Comparison of ENCODE assay signal across 30 cellular contexts in the genomic region with DNA sequence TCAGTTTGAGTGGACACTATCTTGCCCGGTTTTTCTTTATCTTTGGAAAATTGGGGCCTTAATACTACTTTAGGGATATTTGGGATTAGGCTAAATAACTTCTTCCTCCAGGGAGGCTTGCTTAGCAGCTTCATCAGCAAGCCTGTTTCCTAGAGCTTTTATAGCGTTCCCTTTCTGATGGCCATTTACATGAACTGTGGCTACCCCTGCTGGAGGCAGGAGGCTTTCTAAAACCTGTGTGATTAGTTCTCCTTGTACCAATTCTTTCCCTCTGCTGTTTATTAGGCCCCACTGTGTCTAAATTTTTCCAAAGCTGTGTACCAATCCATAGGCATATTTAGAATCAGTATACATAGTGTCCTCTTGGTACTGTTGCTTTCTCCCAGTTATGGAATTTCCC.
DNase-seq lines count a peak whose midpoint lies in the region; ATAC-seq, FAIRE-seq and TF ChIP-seq lines count a peak whose summit lies in the region.
"Had no signal": no experiment of that assay in that cellular context is flagged by ENCODE, and none has a peak within 500 bp of the region (broad histone marks: within the 10 kb centered on the region; RNA-seq: fewer than 3 reads in every experiment).

No MANE protein-coding gene starts in this region.

- H3K14ac ChIP-seq in H1 (ENCODE audit: insufficient read length), result no peak overlapping the region

- ATAC-seq in HG03460 (IDR thresholded peaks at IDR 0.05; ENCODE audit: unreplicated experiment), result no peak
- ATAC-seq in GM18511 (IDR thresholded peaks at IDR 0.05; ENCODE audit: unreplicated experiment), result no peak
- ATAC-seq in HG03025 (IDR thresholded peaks at IDR 0.05; ENCODE audit: low FRiP score, unreplicated experiment), result no peak
- ATAC-seq: CD8-positive, alpha-beta T cell; HCT116; SK-N-SH treated with all-trans-retinoic acid at 6 μM for 48 hours had no signal

- H4K5ac ChIP-seq in H1 (ENCODE audit: insufficient read length, low read depth, low read length), result no peak overlapping the region

- no peak for FAIRE-seq in H1 (lab: Jason Lieb, UNC)
- FAIRE-seq: GM12891 had no signal

- H2AFZ ChIP-seq in MM.1S (ENCODE audit: low read length) (no peak overlapping the region), OCI-LY1 (ENCODE audit: low read length) (no peak overlapping the region), H1 (ENCODE audit: low read length) (no peak overlapping the region)

- no peak overlapping the region for H2BK120ac ChIP-seq in H1 (replicated peaks; ENCODE audit: low read depth, low read length)

- no peaks in the 10 kb centered on the region for H3K23me2 ChIP-seq in H1 (ENCODE audit: low read depth, low read length)

- H2BK12ac ChIP-seq in H1 (ENCODE audit: low read depth, low read length), result no peak overlapping the region

- no peak overlapping the region for H2BK20ac ChIP-seq in H1 (ENCODE audit: low read length)

- H3K9ac ChIP-seq in MM.1S (ENCODE audit: low read length) (no peak overlapping the region), OCI-LY1 (ENCODE audit: low read length) (no peak overlapping the region), H1 (replicated peaks in 1 of 4; ENCODE audit: extremely low read depth in 1 of 4, low read depth in 3 of 4, low read length in 3 of 4) (no peak overlapping the region)
- H3K9ac ChIP-seq: KMS-11 had no signal

- CTCF ChIA-PET in H1 (lab: Charles Lee; ENCODE audit: partially characterized antibody), result no interaction called here

- H3K9me2 ChIP-seq in MM.1S (replicated peaks; ENCODE audit: insufficient read depth, low read length) (no peaks in the 10 kb centered on the region), OCI-LY1 (ENCODE audit: low read depth, low read length) (no peaks in the 10 kb centered on the region)

- H3K23ac ChIP-seq in H1 (ENCODE audit: insufficient read length), result no peak overlapping the region

- TF ChIP-seq CTCF in MM.1S (IDR thresholded peaks at IDR 0.05; ENCODE audit: low read length) (peak; percentile 13; the same call in 1 of the 2 replicates), OCI-LY1 (IDR thresholded peaks at IDR 0.05; ENCODE audit: low read length) (peak; percentile 53; the same call in 1 of the 2 replicates), H1 (IDR thresholded peaks at IDR 0.05; ENCODE audit: control extremely low read depth in 1 of 3, insufficient read depth in 1 of 3, low read depth in 1 of 3, low read length in 3 of 3) (peak in 2 of 3 experiments; percentile 34 to 46; a peak in 3 of 4 replicates)

- H4K20me1 ChIP-seq in MM.1S (ENCODE audit: insufficient read depth, low read length) (no peaks in the 10 kb centered on the region), OCI-LY1 (ENCODE audit: insufficient read depth, low read length) (no peaks in the 10 kb centered on the region), H1 (replicated peaks in 1 of 2; ENCODE audit: control insufficient read depth in 1 of 2, insufficient read depth in 2 of 2, low read length in 2 of 2) (no peaks in the 10 kb centered on the region)

- no peaks in the 10 kb centered on the region for H3K36me3 ChIP-seq in MM.1S (replicated peaks; ENCODE audit: insufficient read depth, low read length)
- no peaks in the 10 kb centered on the region for H3K36me3 ChIP-seq in OCI-LY1 (ENCODE audit: insufficient read depth, low read length)
- no peaks in the 10 kb centered on the region for H3K36me3 ChIP-seq in H1 (ENCODE audit: control insufficient read depth in 2 of 4, insufficient read depth in 4 of 4, low read length in 3 of 4)
- H3K36me3 ChIP-seq: Peyer's patch had no signal

- TF ChIP-seq POLR2A in H1 (IDR thresholded peaks at IDR 0.05; ENCODE audit: control extremely low read depth in 1 of 2, low read depth in 2 of 2, low read length in 2 of 2), result no peak

- H3K4me3 ChIP-seq in MM.1S (ENCODE audit: low read length) (no peak overlapping the region), OCI-LY1 (ENCODE audit: low read depth, low read length, poor library complexity, severe bottlenecking) (no peak overlapping the region), H1 (ENCODE audit: extremely low read depth in 1 of 4, insufficient read depth in 2 of 4, low read depth in 3 of 4, low read length in 4 of 4) (no peak overlapping the region)
- H3K4me3 ChIP-seq: Peyer's patch had no signal

- H4K91ac ChIP-seq in H1 (replicated peaks; ENCODE audit: insufficient read length, low read length), result no peak overlapping the region

- H4K8ac ChIP-seq in H1 (ENCODE audit: extremely low read depth, insufficient read depth, low read length), result no peak overlapping the region

- no peak overlapping the region for H3K56ac ChIP-seq in H1 (replicated peaks; ENCODE audit: insufficient read length, low read depth, low read length)

- H3K4ac ChIP-seq in H1 (replicated peaks; ENCODE audit: insufficient read length, low read depth, low read length), result no peak overlapping the region

- H2BK15ac ChIP-seq in H1 (ENCODE audit: low read length), result no peak overlapping the region

- H3K79me2 ChIP-seq in MM.1S (ENCODE audit: low read length) (no peaks in the 10 kb centered on the region), OCI-LY1 (ENCODE audit: insufficient read depth, low read length) (no peaks in the 10 kb centered on the region), H1 (ENCODE audit: control insufficient read depth in 1 of 2, insufficient read depth in 2 of 2, low read length in 2 of 2) (no peaks in the 10 kb centered on the region)

- no peaks in the 10 kb centered on the region for H3K27me3 ChIP-seq in MM.1S (replicated peaks; ENCODE audit: insufficient read depth, low read length)
- H3K27me3 ChIP-seq in OCI-LY1 (ENCODE audit: insufficient read depth, low read length), result no peaks in the 10 kb centered on the region
- H3K27me3 ChIP-seq in H1 (replicated peaks in 1 of 4; ENCODE audit: control insufficient read depth in 3 of 4, extremely low read depth in 1 of 4, insufficient read depth in 3 of 4, low read length in 3 of 4), result no peaks in the 10 kb centered on the region
- H3K27me3 ChIP-seq: Peyer's patch had no signal

- H3K4me1 ChIP-seq in MM.1S (ENCODE audit: low read length), result no peaks in the 10 kb centered on the region
- peaks cover 4% of the 10 kb centered on the region for H3K4me1 ChIP-seq in OCI-LY1 (ENCODE audit: insufficient read depth, low read length, severe bottlenecking)
- H3K4me1 ChIP-seq in H1 (replicated peaks in 1 of 4; ENCODE audit: control insufficient read depth in 3 of 4, insufficient read depth in 4 of 4, low read length in 3 of 4), result no peaks in the 10 kb centered on the region
- H3K4me1 ChIP-seq: Peyer's patch had no signal

- no peak overlapping the region for H3K4me2 ChIP-seq in MM.1S (ENCODE audit: low read depth, low read length)
- H3K4me2 ChIP-seq in OCI-LY1 (ENCODE audit: low read length), result no peak overlapping the region
- H3K4me2 ChIP-seq in H1 (ENCODE audit: insufficient read depth in 1 of 2, low read depth in 2 of 2, low read length in 2 of 2), result no peak overlapping the region
- H3K4me2 ChIP-seq: KMS-11 had no signal

- H3K18ac ChIP-seq in H1 (ENCODE audit: extremely low read depth, low read length), result no peak overlapping the region

- H2BK5ac ChIP-seq in H1 (ENCODE audit: low read depth, low read length), result no peak overlapping the region

- no peak overlapping the region for H3K27ac ChIP-seq in MM.1S (ENCODE audit: low read length)
- H3K27ac ChIP-seq in OCI-LY1 (ENCODE audit: low read depth, low read length, poor library complexity, severe bottlenecking), result no peak overlapping the region
- no peak overlapping the region for H3K27ac ChIP-seq in H1 (ENCODE audit: low read depth, low read length)
- H3K27ac ChIP-seq: C4-2B, HL-60, KMS-11, Peyer's patch had no signal

- TF ChIP-seq RAD21 in H1 (IDR thresholded peaks at IDR 0.05 in 1 of 2, conservative IDR thresholded peaks at IDR 0.05 in 1 of 2; ENCODE audit: low read depth in 2 of 2, low read length in 2 of 2), result peak; percentile 64 to 76

- no peak overlapping the region for H2AK5ac ChIP-seq in H1 (ENCODE audit: low read depth, low read length)

- 86% methylated on average over 2 of the region's 2 CpGs; no CpG with 5 or more reads in 1 of the 2 experiments for WGBS in H1 (ENCODE audit: extremely low coverage in 1 of 2, insufficient coverage in 1 of 2, insufficient read length in 1 of 2, insufficient replicate concordance in 2 of 2, low coverage in 1 of 2, low lambda C conversion rate in 2 of 2, missing lambda C conversion rate in 1 of 2), 2 experiments

- no peaks in the 10 kb centered on the region for H3K9me3 ChIP-seq in MM.1S (replicated peaks; ENCODE audit: insufficient read depth, low read length)
- H3K9me3 ChIP-seq in OCI-LY1 (ENCODE audit: low read length), result no peaks in the 10 kb centered on the region
- H3K9me3 ChIP-seq in H1 (ENCODE audit: insufficient read depth in 2 of 2, low read depth in 1 of 2, low read length in 1 of 2), result no peaks in the 10 kb centered on the region
- H3K9me3 ChIP-seq: Caco-2, Peyer's patch had no signal

- H3K79me1 ChIP-seq in H1 (ENCODE audit: low read depth, low read length), result no peaks in the 10 kb centered on the region

- H3F3A ChIP-seq in MM.1S (ENCODE audit: insufficient read depth, low read length) (no peaks in the 10 kb centered on the region), OCI-LY1 (ENCODE audit: insufficient read depth, low read length) (no peaks in the 10 kb centered on the region)

- POLR2A ChIA-PET in H1 (lab: Charles Lee; ENCODE audit: partially characterized antibody), result no interaction called here

- no peak for TF ChIP-seq EP300 in H1 (IDR thresholded peaks at IDR 0.05; ENCODE audit: borderline replicate concordance in 1 of 2, low read depth in 2 of 2, low read length in 2 of 2)

- DNase-seq in MM.1S, result no peak
- DNase-seq in H1 (ENCODE audit: low read depth in 1 of 2, low spot score in 2 of 2), result no peak
- DNase-seq in SHP77 treated with DMSO at 0.1 percent for 48 hours (lab: John Stamatoyannopoulos, UW), result no peak
- DNase-seq: Caco-2; CD8-positive, alpha-beta T cell; DMS 273 treated with DMSO at 0.1 percent for 48 hours; DMS79; EL; GDM1; GOT3; NCI-H1048; NCI-H1694; NCI-H2029 treated with DMSO at 0.1 percent for 48 hours; NCI-H2171; NCI-H226; NCI-H510A; NCI-H69; OCI-M1; Peyer's patch; SIG-M5 had no signal

TF ChIP-seq in H1, 55 proteins besides CTCF, POLR2A, EP300 and RAD21 (continues in another document):
- TF ChIP-seq, protein P1, sequence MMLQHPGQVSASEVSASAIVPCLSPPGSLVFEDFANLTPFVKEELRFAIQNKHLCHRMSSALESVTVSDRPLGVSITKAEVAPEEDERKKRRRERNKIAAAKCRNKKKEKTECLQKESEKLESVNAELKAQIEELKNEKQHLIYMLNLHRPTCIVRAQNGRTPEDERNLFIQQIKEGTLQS (IDR thresholded peaks at IDR 0.05; ENCODE audit: insufficient read depth, low read depth, low read length), result no peak
- TF ChIP-seq SAP30 (IDR thresholded peaks at IDR 0.05; ENCODE audit: insufficient read depth, insufficient replicate concordance, low read length) (no peak), NRF1 (IDR thresholded peaks at IDR 0.05; ENCODE audit: low read depth, low read length) (no peak), EGR1 (IDR thresholded peaks at IDR 0.05; ENCODE audit: borderline replicate concordance, low read depth, low read length) (no peak), SRF (IDR thresholded peaks at IDR 0.05; ENCODE audit: low read depth, low read length) (no peak), TEAD4 (IDR thresholded peaks at IDR 0.05; ENCODE audit: low read depth, low read length) (no peak)
- TF ChIP-seq, protein P2, sequence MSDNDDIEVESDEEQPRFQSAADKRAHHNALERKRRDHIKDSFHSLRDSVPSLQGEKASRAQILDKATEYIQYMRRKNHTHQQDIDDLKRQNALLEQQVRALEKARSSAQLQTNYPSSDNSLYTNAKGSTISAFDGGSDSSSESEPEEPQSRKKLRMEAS (IDR thresholded peaks at IDR 0.05), result no peak
